In genomic region chr2:64453710-64454315, GRCh38 we compare ENCODE assay signal across 8 cellular contexts. TPM values are rescaled to one million over a fixed set of nuclear protein-coding genes. Genes with fewer than 3 reads are reported as not detected.
DNase-seq lines count a peak whose midpoint lies in the region; ATAC-seq, FAIRE-seq and TF ChIP-seq lines count a peak whose summit lies in the region.

LGALSL (plus strand) TSS chr2:64454162; CDS start chr2:64454546, 384 bp downstream.

- in situ Hi-C loops in GM12878 (cut with MboI): no loop called here

- H3K79me2 ChIP-seq in GM12878 (ENCODE audit: control insufficient read depth, insufficient read depth, low read length): no peaks in the 10 kb centered on the region

- DNase-seq in BJ (ENCODE audit: low read depth): no peak
- DNase-seq in GM18507 (ENCODE audit: extremely low spot score, insufficient read length, low read depth): peak; percentile 56
- peak; percentile 64 for DNase-seq in NT2/D1 (ENCODE audit: low read depth, low spot score)
- DNase-seq in GM12878 (ENCODE audit: low read depth, low spot score): no peak
- DNase-seq in hypothalamus (lab: John Stamatoyannopoulos, UW): peak in 46 of 51 donors; percentile 22 to 85 (median 60)
- peak; percentile 28 for DNase-seq in retinal pigment epithelial cell (ENCODE audit: low read depth)
- no peak for DNase-seq in NK-92 treated with Interleukin-12 subunit alpha and Interleukin-12 subunit beta, amount 100 ng/mL, for 24 hours (lab: John Stamatoyannopoulos, UW)

- peak within 1 kb of the TSS; percentile 22; the same call in 1 of the 2 replicates for H3K27ac ChIP-seq in GM12878 (ENCODE audit: control insufficient read depth, insufficient read depth)

- no TSS peak for BruUV-seq in GM12878 (replicated peaks; lab: Mats Ljungman, UMichigan)

- no peak for TF ChIP-seq RAD21 in GM12878 (IDR thresholded peaks at IDR 0.05; ENCODE audit: insufficient read depth, low read depth, low read length)

- RAD21 ChIA-PET in GM12878 (lab: Charles Lee; ENCODE audit: unreplicated experiment): interaction anchor here (1.0 to 2.3 kb wide), 2 partner anchors 123 to 231 kb away, joined by 3 to 7 read pairs; no protein-coding TSS in a partner anchor

- CTCF ChIA-PET in BJ (lab: Yijun Ruan, JAX): interaction anchor here (1.0 kb wide), 1 partner anchor 123 kb away, joined by 4 read pairs; no protein-coding TSS in a partner anchor
- CTCF ChIA-PET in GM12878 (lab: Yijun Ruan, JAX): interaction anchor here (1.5 kb wide), 1 partner anchor 125 kb away, joined by 3 read pairs; no protein-coding TSS in a partner anchor

- H3K4me3 ChIP-seq in BJ (ENCODE audit: low read depth, low read length) (peak within 1 kb of the TSS; percentile 58), NT2/D1 (ENCODE audit: insufficient read length, low read depth) (peak within 1 kb of the TSS; percentile 71), GM12878 (peak within 1 kb of the TSS; percentile 83), retinal pigment epithelial cell (ENCODE audit: low read length) (peak within 1 kb of the TSS; percentile 63)

- no peaks in the 10 kb centered on the region for H4K20me1 ChIP-seq in GM12878 (ENCODE audit: control insufficient read depth, insufficient read depth)

- H3K9me3 ChIP-seq in NT2/D1 (ENCODE audit: insufficient read depth, low read length): no peaks in the 10 kb centered on the region
- H3K9me3 ChIP-seq in GM12878 (replicated peaks; ENCODE audit: control insufficient read depth, insufficient read depth, low read length): no peaks in the 10 kb centered on the region

- H3K4me1 ChIP-seq in NT2/D1 (ENCODE audit: insufficient read depth, insufficient read length): peaks cover 1% of the 10 kb centered on the region
- no peaks in the 10 kb centered on the region; the same call in 1 of the 2 replicates for H3K4me1 ChIP-seq in GM12878 (ENCODE audit: control insufficient read depth, insufficient read depth, low read length)

- peak within 1 kb of the TSS; percentile 87 for H2AFZ ChIP-seq in GM12878 (ENCODE audit: control insufficient read depth, low read depth, low read length)

- H3K4me2 ChIP-seq in GM12878 (ENCODE audit: control insufficient read depth, insufficient read depth): peak within 1 kb of the TSS; percentile 96

- ATAC-seq in HG02970 (IDR thresholded peaks at IDR 0.05; ENCODE audit: low FRiP score, unreplicated experiment) (peak; percentile 55), GM12878 (peak; percentile 92)

- H3K27me3 ChIP-seq in BJ (ENCODE audit: control insufficient read depth, insufficient read depth, low read length): peaks cover 3% of the 10 kb centered on the region
- H3K27me3 ChIP-seq in NT2/D1 (ENCODE audit: insufficient read depth, insufficient read length): no peaks in the 10 kb centered on the region
- H3K27me3 ChIP-seq in GM12878 (replicated peaks in 1 of 2; ENCODE audit: control insufficient read depth in 2 of 2, insufficient read depth in 2 of 2, low read length in 1 of 2): no peaks in the 10 kb centered on the region

- H3K36me3 ChIP-seq in BJ (ENCODE audit: control insufficient read depth, insufficient read depth, low read length): no peaks in the 10 kb centered on the region
- H3K36me3 ChIP-seq in NT2/D1 (ENCODE audit: insufficient read depth, insufficient read length, low read length): peaks cover 27% of the 10 kb centered on the region
- H3K36me3 ChIP-seq in GM12878 (ENCODE audit: control insufficient read depth in 2 of 2, insufficient read depth in 2 of 2, low read length in 1 of 2): no peaks in the 10 kb centered on the region

- SMC1A ChIA-PET in GM12878 (lab: Charles Lee; ENCODE audit: uncharacterized antibody, unreplicated experiment): no interaction called here

- no peak for TF ChIP-seq CTCF in BJ (IDR thresholded peaks at IDR 0.05; ENCODE audit: insufficient read depth, low read depth, low read length)
- no peak for TF ChIP-seq CTCF in GM12878 (IDR thresholded peaks at IDR 0.05 in 2 of 3, conservative IDR thresholded peaks at IDR 0.05 in 1 of 3; ENCODE audit: control insufficient read depth in 2 of 3, extremely low read depth in 1 of 3, insufficient read depth in 1 of 3, low read depth in 3 of 3, low read length in 3 of 3)
- no peak for TF ChIP-seq CTCF in retinal pigment epithelial cell (conservative IDR thresholded peaks at IDR 0.05; ENCODE audit: low read depth, low read length)

- FAIRE-seq in GM18507 (lab: Jason Lieb, UNC) (no peak), GM12878 (lab: Jason Lieb, UNC) (no peak)

- H3K9ac ChIP-seq in NT2/D1 (ENCODE audit: insufficient read length, low read depth) (peak within 1 kb of the TSS; percentile 85), GM12878 (ENCODE audit: control insufficient read depth, insufficient read depth, low read length) (peak within 1 kb of the TSS; percentile 70)

- intact Hi-C loops in GM12878 (cut with micrococcal nuclease; ENCODE audit: unreplicated experiment): no loop called here

- 4% methylated on average over 27 of the region's 50 CpGs for WGBS in GM12878 (ENCODE audit: insufficient coverage, insufficient replicate concordance, low lambda C conversion rate, missing lambda C conversion rate)

- POLR2A ChIA-PET in BJ (lab: Charles Lee): no interaction called here
- POLR2A ChIA-PET in GM12878 (lab: Charles Lee): interaction anchor here (0.5 to 1.1 kb wide), 3 partner anchors 223 to 601 kb away, joined by 3 read pairs; no protein-coding TSS in a partner anchor

- TF ChIP-seq EP300 in GM12878 (IDR thresholded peaks at IDR 0.05; ENCODE audit: borderline replicate concordance in 1 of 2, control insufficient read depth in 1 of 2, low read depth in 2 of 2, low read length in 2 of 2): no peak

- TF ChIP-seq POLR2A in GM12878 (IDR thresholded peaks at IDR 0.05; ENCODE audit: low read depth, low read length): 0 out of 2 replicates have a peak, but pooled peaks have one; percentile 79

TF ChIP-seq in GM12878, 131 proteins besides CTCF, POLR2A, EP300 and RAD21 (continues in another document):
- no peak for TF ChIP-seq SREBF1 (IDR thresholded peaks at IDR 0.05; ENCODE audit: low read length)
- TF ChIP-seq BHLHE40 (IDR thresholded peaks at IDR 0.05; ENCODE audit: borderline replicate concordance in 1 of 2, low read depth in 2 of 2, low read length in 1 of 2): peak; percentile 36 to 81; a peak in 3 of 4 replicates
- TF ChIP-seq, protein P1, sequence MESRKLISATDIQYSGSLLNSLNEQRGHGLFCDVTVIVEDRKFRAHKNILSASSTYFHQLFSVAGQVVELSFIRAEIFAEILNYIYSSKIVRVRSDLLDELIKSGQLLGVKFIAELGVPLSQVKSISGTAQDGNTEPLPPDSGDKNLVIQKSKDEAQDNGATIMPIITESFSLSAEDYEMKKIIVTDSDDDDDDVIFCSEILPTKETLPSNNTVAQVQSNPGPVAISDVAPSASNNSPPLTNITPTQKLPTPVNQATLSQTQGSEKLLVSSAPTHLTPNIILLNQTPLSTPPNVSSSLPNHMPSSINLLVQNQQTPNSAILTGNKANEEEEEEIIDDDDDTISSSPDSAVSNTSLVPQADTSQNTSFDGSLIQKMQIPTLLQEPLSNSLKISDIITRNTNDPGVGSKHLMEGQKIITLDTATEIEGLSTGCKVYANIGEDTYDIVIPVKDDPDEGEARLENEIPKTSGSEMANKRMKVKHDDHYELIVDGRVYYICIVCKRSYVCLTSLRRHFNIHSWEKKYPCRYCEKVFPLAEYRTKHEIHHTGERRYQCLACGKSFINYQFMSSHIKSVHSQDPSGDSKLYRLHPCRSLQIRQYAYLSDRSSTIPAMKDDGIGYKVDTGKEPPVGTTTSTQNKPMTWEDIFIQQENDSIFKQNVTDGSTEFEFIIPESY (IDR thresholded peaks at IDR 0.05): no peak
- TF ChIP-seq USF1 (IDR thresholded peaks at IDR 0.05; ENCODE audit: borderline replicate concordance, extremely low read length, insufficient read depth, low read depth, low read length): peak; percentile 48
- 0 out of 2 replicates have a peak, but pooled peaks have one; percentile 19 for TF ChIP-seq NKRF (conservative IDR thresholded peaks at IDR 0.05)

RNA-seq across cellular contexts. Expression of gene LGALSL, which starts in this region (rescaled TPM):
- polyA plus RNA-seq in BJ (2011; rRNA removed) (4.1 and 4.9 TPM in 2 replicates), GM12878 (2011; rRNA removed) (9.1 and 9.6 TPM in 2 replicates), GM12878 (2014; fragmentation: Illumina TruSeq; extraction: Trizol) (4.9 and 8.7 TPM in 2 replicates), GM12878 (2014; fragmentation: Nextera tagmentation; extraction: Ambion mirVana) (1 to 10 TPM; 3.8 to 4.5 TPM), GM12878 (2014; rRNA removed) (4.7 and 8.5 TPM in 2 replicates), GM12878 (2016; fragmentation: Nextera tagmentation; extraction: Ambion mirVana) (1 to 10 TPM; 4.9 to 6.3 TPM)
- polyA minus RNA-seq in BJ (2011; rRNA and poly(A)+ RNA removed): 4.7 and 5.8 TPM in 2 replicates
- 1.5 TPM in 2 replicates for total RNA-seq in GM12878 (2013; cell fraction: nucleolus; rRNA removed)
- total RNA-seq in GM12878 (2014; rRNA removed) (3.3 and 3.5 TPM in 2 replicates), GM12878 (2014; rRNA removed; fragmentation: Illumina TruSeq; extraction: Trizol) (5.9 and 6.4 TPM in 2 replicates), GM12878 (2021) (7.8 and 10.4 TPM in 2 replicates)
- 4.6 TPM for polyA plus RNA-seq in GM12878 (2011; ENCODE audit: low read depth)
- 7.5 and 10.3 TPM in 2 replicates for polyA plus RNA-seq in GM12878 (2011; cell fraction: cytosol; rRNA removed)
- 3.6 and 4.8 TPM in 2 replicates for polyA plus RNA-seq in GM12878 (2011; cell fraction: nucleus; rRNA removed)
- 2.7 and 3.9 TPM in 2 replicates for polyA plus RNA-seq in GM12878 (2012)
- 8.8 and 10.7 TPM in 2 replicates for polyA minus RNA-seq in GM12878 (2011; rRNA and poly(A)+ RNA removed)
- 2.5 and 3.2 TPM in 2 replicates for polyA minus RNA-seq in GM12878 (2011; cell fraction: cytosol; rRNA and poly(A)+ RNA removed)
- polyA minus RNA-seq in GM12878 (2011; cell fraction: nucleus; rRNA and poly(A)+ RNA removed): 0.96 and 1.2 TPM in 2 replicates

Comparison
In these comparisons a context has a peak if more than half of its experiments do, and no peak if none do; other contexts are left out.
1. DNase-seq: peak in GM18507 (single experiment), NT2/D1 (single experiment), hypothalamus (46 of 51) and retinal pigment epithelial cell (single experiment); none in BJ (single experiment), GM12878 (single experiment) and NK-92 treated with Interleukin-12 subunit alpha and Interleukin-12 subunit beta, amount 100 ng/mL, for 24 hours (single experiment).
2. Peak in every context shown above with its lines, with median percentiles within 50 percentile points of each other: H3K4me3 ChIP-seq.